In the genomic region with DNA sequence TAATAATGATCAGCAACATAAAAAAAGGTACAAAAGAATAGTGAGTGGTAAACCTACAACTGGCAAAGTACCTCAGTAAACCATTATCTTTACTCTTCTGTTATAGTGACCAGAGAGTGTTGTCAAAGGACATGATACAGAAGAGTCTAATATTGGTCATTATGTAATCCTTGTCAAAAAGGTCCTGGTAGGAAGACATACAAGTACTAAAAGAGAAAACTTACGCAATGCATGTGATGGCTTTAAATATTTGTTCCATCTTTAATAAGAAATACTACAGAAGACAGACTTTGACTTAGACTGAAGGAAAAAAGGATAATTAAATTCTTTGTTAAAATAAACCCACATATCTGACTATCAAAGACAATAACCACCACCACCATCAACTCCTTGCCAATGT, we compare ENCODE assay signal across 30 cellular contexts.
"Had no signal": no experiment of that assay in that cellular context is flagged by ENCODE, and none has a peak within 500 bp of the region (broad histone marks: within the 10 kb centered on the region; RNA-seq: fewer than 3 reads in every experiment).

No MANE protein-coding gene starts in this region.

- H3K36me3 Mint-ChIP-seq: activated naive CD4-positive, alpha-beta T cell treated with anti-CD3 and anti-CD28 coated beads, Interleukin-2, amount 10 ng/mL, durations not matched to agents 7 days and 5 days; activated naive CD8-positive, alpha-beta T cell treated with anti-CD3 and anti-CD28 coated beads for 36 hours; T-cell had no signal

- H3K4me1 ChIP-seq: Peyer's patch had no signal

- H3K27ac Mint-ChIP-seq: activated CD4-positive, alpha-beta memory T cell treated with anti-CD3 and anti-CD28 coated beads, Interleukin-2, amount 10 ng/mL, durations not matched to agents 7 days and 5 days; activated CD4-positive, alpha-beta T cell treated with anti-CD3 and anti-CD28 coated beads for 36 hours; activated naive CD4-positive, alpha-beta T cell treated with anti-CD3 and anti-CD28 coated beads, Interleukin-2, amount 10 ng/mL, durations not matched to agents 7 days and 5 days; activated naive CD8-positive, alpha-beta T cell treated with anti-CD3 and anti-CD28 coated beads for 36 hours; activated T-helper 17 cell treated with anti-CD3 and anti-CD28 coated beads, Interleukin-2, amount 50 U/mL, for 72 hours; T-cell had no signal

- H3K9me3 Mint-ChIP-seq: activated CD4-positive, alpha-beta memory T cell treated with anti-CD3 and anti-CD28 coated beads, Interleukin-2, amount 10 ng/mL, durations not matched to agents 7 days and 5 days; activated naive CD4-positive, alpha-beta T cell treated with anti-CD3 and anti-CD28 coated beads, Interleukin-2, amount 10 ng/mL, durations not matched to agents 7 days and 5 days; activated naive CD8-positive, alpha-beta T cell treated with anti-CD3 and anti-CD28 coated beads for 36 hours; activated T-helper 17 cell treated with anti-CD3 and anti-CD28 coated beads, Interleukin-2, amount 50 U/mL, for 72 hours; T-cell had no signal

- H3K4me3 Mint-ChIP-seq: activated CD4-positive, alpha-beta memory T cell treated with anti-CD3 and anti-CD28 coated beads, Interleukin-2, amount 10 ng/mL, durations not matched to agents 7 days and 5 days; activated CD4-positive, alpha-beta T cell treated with anti-CD3 and anti-CD28 coated beads for 36 hours; activated naive CD4-positive, alpha-beta T cell treated with anti-CD3 and anti-CD28 coated beads, Interleukin-2, amount 10 ng/mL, durations not matched to agents 7 days and 5 days; activated naive CD8-positive, alpha-beta T cell treated with anti-CD3 and anti-CD28 coated beads for 36 hours; activated T-helper 17 cell treated with anti-CD3 and anti-CD28 coated beads, Interleukin-2, amount 50 U/mL, for 72 hours; T-cell had no signal

- H3K27ac ChIP-seq: adrenal gland, Peyer's patch, RWPE1, VCaP had no signal

- H3K36me3 ChIP-seq: adrenal gland, Peyer's patch had no signal

- DNase-seq: activated CD4-positive, alpha-beta memory T cell treated with anti-CD3 and anti-CD28 coated beads, Interleukin-2, amount 10 ng/mL, durations not matched to agents 7 days and 5 days; activated CD4-positive, alpha-beta T cell treated with anti-CD3 and anti-CD28 coated beads for 36 hours; activated CD4-positive, alpha-beta T cell treated with anti-CD3 and anti-CD28 coated beads, Interleukin-2, amount 50 U/mL, for 1 hour; activated gamma-delta T cell treated with Interleukin-2 at 50 U/mL for 16 hours; activated naive CD4-positive, alpha-beta T cell treated with anti-CD3 and anti-CD28 coated beads, Interleukin-2, amount 10 ng/mL, durations not matched to agents 7 days and 5 days; activated naive CD8-positive, alpha-beta T cell treated with anti-CD3 and anti-CD28 coated beads for 36 hours; activated T-cell treated with anti-CD3 and anti-CD28 coated beads for 4 hours; activated T-cell treated with anti-CD3 and anti-CD28 coated beads, Interleukin-2, amount 50 U/mL, for 48 hours; adrenal gland; aorta; central memory CD4-positive, alpha-beta T cell; MM.1S; NCI-H1092 treated with DMSO at 0.1 percent for 48 hours; NCI-H1417 treated with DMSO at 0.1 percent for 48 hours; NCI-H1694; NCI-H2029; NCI-H2107; NCI-H345; NCI-H510A treated with DMSO at 0.1 percent for 48 hours; NCI-H69; NK-92 treated with Interleukin-12 subunit alpha and Interleukin-12 subunit beta, amount 100 ng/mL, for 24 hours; OCI-M1; Peyer's patch; SHP77; T-cell; T1000 had no signal

- ATAC-seq: T-cell had no signal

- FAIRE-seq: bronchial epithelial cell had no signal

- H3K27me3 ChIP-seq: adrenal gland, Peyer's patch had no signal

- H3K4me3 ChIP-seq: adrenal gland, Peyer's patch had no signal

- H3K9me3 ChIP-seq: adrenal gland, Peyer's patch had no signal
